Comparison of ENCODE assay signal across 13 cellular contexts in genomic region chr1:26704629-26705028, GRCh38. TPM values are rescaled to one million over a fixed set of nuclear protein-coding genes. Genes with fewer than 3 reads are reported as not detected.
A peak's percentile ranks its signal among the peaks of the same experiment; 100 is the strongest.
DNase-seq lines count a peak whose midpoint lies in the region; ATAC-seq, FAIRE-seq and TF ChIP-seq lines count a peak whose summit lies in the region.
"Had no signal": no experiment of that assay in that cellular context is flagged by ENCODE, and none has a peak within 500 bp of the region (broad histone marks: within the 10 kb centered on the region; RNA-seq: fewer than 3 reads in every experiment).

No MANE protein-coding gene starts in this region.

- H3K27ac ChIP-seq in liver (ENCODE audit: low read depth in 1 of 2, low read length in 2 of 2) = peak overlapping the region; percentile 33 to 84
- no peak overlapping the region for H3K27ac ChIP-seq in HepG2 (ENCODE audit: extremely low read length, insufficient read depth, low read length)
- peak overlapping the region; percentile 67 for H3K27ac ChIP-seq in RWPE1
- peak overlapping the region in 3 of 4 donors; percentile 39 to 70 (median 62) for H3K27ac ChIP-seq in gastroesophageal sphincter
- H3K27ac ChIP-seq in transverse colon = peak overlapping the region; percentile 72 to 80 (median 76)
- H3K27ac ChIP-seq in gastrocnemius medialis = peak overlapping the region in 2 of 4 donors; percentile 26 to 68

- ATAC-seq in HepG2 = no peak
- peak; percentile 59 for ATAC-seq in gastroesophageal sphincter
- ATAC-seq in GM21619 (IDR thresholded peaks at IDR 0.05; ENCODE audit: unreplicated experiment) = no peak
- ATAC-seq in gastrocnemius medialis = no peak
- ATAC-seq: stimulated activated naive CD8-positive, alpha-beta T cell treated with anti-CD3 and anti-CD28 coated beads, Interleukin-15, amount 100 ng/mL, for 72 hours had no signal

- peaks cover 96% of the 10 kb centered on the region for H3K79me2 ChIP-seq in HepG2 (ENCODE audit: insufficient read depth, low read length)

- TF ChIP-seq RAD21 in liver (IDR thresholded peaks at IDR 0.05) (no peak), HepG2 (CRISPR knock-in tag; IDR thresholded peaks at IDR 0.05) (no peak)

- FAIRE-seq in HepG2 (lab: Jason Lieb, UNC) = no peak

- TF ChIP-seq POLR2A in HepG2 (IDR thresholded peaks at IDR 0.05; ENCODE audit: insufficient read depth in 1 of 2, low read depth in 2 of 2, low read length in 2 of 2) = no peak
- no peak for TF ChIP-seq POLR2A in gastroesophageal sphincter (IDR thresholded peaks at IDR 0.05)
- TF ChIP-seq POLR2A in transverse colon (IDR thresholded peaks at IDR 0.05) = no peak
- no peak for TF ChIP-seq POLR2A in gastrocnemius medialis (IDR thresholded peaks at IDR 0.05)

- CTCF ChIA-PET in HepG2 (lab: Yijun Ruan, JAX; ENCODE audit: low intra/inter-chr PET ratio, low total read pairs) = no interaction called here
- CTCF ChIA-PET in RWPE1 (lab: Yijun Ruan, JAX) = interaction anchor here (0.5 to 0.7 kb wide), 4 partner anchors 44 to 1738 kb away, joined by 3 to 5 read pairs (median 3); no protein-coding TSS in a partner anchor

- H2AFZ ChIP-seq in HepG2 (ENCODE audit: low read length) = no peak overlapping the region

- DNase-seq in HepG2 (ENCODE audit: low spot score) (no peak), RWPE1 (ENCODE audit: low spot score) (no peak), transverse colon (no peak), iPS-NIHi11 (ENCODE audit: low spot score) (no peak), gastrocnemius medialis (no peak)
- DNase-seq: activated CD4-positive, alpha-beta T cell treated with anti-CD3 and anti-CD28 coated beads for 4 hours; NCI-H1930; NCI-H526; stimulated activated naive CD8-positive, alpha-beta T cell treated with anti-CD3 and anti-CD28 coated beads, Interleukin-15, amount 100 ng/mL, for 72 hours had no signal

- H3K4me3 ChIP-seq in liver (ENCODE audit: low read depth in 1 of 3, low read length in 3 of 3) (no peak overlapping the region), HepG2 (replicated peaks in 1 of 3; ENCODE audit: insufficient read depth in 1 of 3, low read depth in 2 of 3, low read length in 3 of 3) (peak overlapping the region in 1 of 3 experiments; percentile 3; a peak in 1 of 6 replicates), gastroesophageal sphincter (no peak overlapping the region), transverse colon (no peak overlapping the region), gastrocnemius medialis (no peak overlapping the region)
- H3K4me3 ChIP-seq: lung had no signal

- TF ChIP-seq EP300 in HepG2 (IDR thresholded peaks at IDR 0.05; ENCODE audit: low read depth in 2 of 2, low read length in 2 of 2) (no peak), HepG2 (CRISPR knock-in tag; IDR thresholded peaks at IDR 0.05; ENCODE audit: borderline replicate concordance) (no peak), gastroesophageal sphincter (IDR thresholded peaks at IDR 0.05) (no peak), transverse colon (IDR thresholded peaks at IDR 0.05; ENCODE audit: low read depth) (no peak)

- 94% methylated on average over 5 of the region's 5 CpGs for WGBS in liver
- WGBS in HepG2 (ENCODE audit: low lambda C conversion rate) = 98% methylated on average over 5 of the region's 5 CpGs
- 68% methylated on average over 3 to 5 of the region's 5 CpGs for WGBS in gastroesophageal sphincter (ENCODE audit: low coverage in 1 of 2), 2 donors
- 96 to 100% methylated on average over 3 to 5 of the region's 5 CpGs for WGBS in transverse colon (ENCODE audit: low coverage in 1 of 2), 2 donors

- H3K36me3 ChIP-seq in liver (ENCODE audit: control insufficient read depth in 4 of 4, insufficient read depth in 3 of 4, low read depth in 1 of 4, low read length in 3 of 4) (peaks cover 0 to 5% (median 1%) of the 10 kb centered on the region in 4 donors), HepG2 (replicated peaks in 1 of 2; ENCODE audit: control insufficient read depth in 1 of 2, insufficient read depth in 2 of 2, low read length in 2 of 2) (peaks cover 1 to 10% of the 10 kb centered on the region in 2 experiments; a peak in 1 of 5 replicates), gastroesophageal sphincter (peaks cover 0 to 6% of the 10 kb centered on the region in 2 donors), transverse colon (no peaks in the 10 kb centered on the region), gastrocnemius medialis (no peaks in the 10 kb centered on the region)

- POLR2A ChIA-PET in HepG2 (lab: Yijun Ruan, JAX) (interaction anchor here (2.5 to 6.3 kb wide), 3 partner anchors 7 to 80 kb away, joined by 13 to 44 read pairs (median 20); no protein-coding TSS in a partner anchor), RWPE1 (lab: Yijun Ruan, JAX; ENCODE audit: low non-redundant PET) (interaction anchor here (0.7 kb wide), 1 partner anchor 153 kb away, joined by 5 read pairs; no protein-coding TSS in a partner anchor)

- H3K9me3 ChIP-seq in liver (ENCODE audit: control insufficient read depth in 4 of 4, low read length in 3 of 4) (no peaks in the 10 kb centered on the region), HepG2 (ENCODE audit: low read length) (no peaks in the 10 kb centered on the region), gastroesophageal sphincter (no peaks in the 10 kb centered on the region), transverse colon (no peaks in the 10 kb centered on the region), gastrocnemius medialis (no peaks in the 10 kb centered on the region)

- no peaks in the 10 kb centered on the region for H3K27me3 ChIP-seq in liver (ENCODE audit: control insufficient read depth in 4 of 4, insufficient read depth in 4 of 4, low read length in 3 of 4)
- H3K27me3 ChIP-seq in HepG2 (ENCODE audit: control insufficient read depth in 1 of 2, insufficient read depth in 2 of 2, low read length in 2 of 2) = no peaks in the 10 kb centered on the region
- H3K27me3 ChIP-seq in gastroesophageal sphincter = no peaks in the 10 kb centered on the region
- no peaks in the 10 kb centered on the region for H3K27me3 ChIP-seq in transverse colon
- no peaks in the 10 kb centered on the region for H3K27me3 ChIP-seq in gastrocnemius medialis

- in situ Hi-C loops in HepG2 (cut with HindIII; ENCODE audit: extremely low pct_ligation_motif_present, low pct_unique_long_range_greater_than_20kb) (no loop called here), transverse colon (cut with MboI; ENCODE audit: low pct_ligation_motif_present in 1 of 4, low pct_unique_long_range_greater_than_20kb in 1 of 4, low sequenced_read_pairs in 3 of 4) (no loop called here), gastrocnemius medialis (cut with MboI; ENCODE audit: low sequenced_read_pairs in 4 of 4) (no loop called here)

- H3K4me1 ChIP-seq in liver (ENCODE audit: control insufficient read depth in 4 of 4, insufficient read depth in 4 of 4, low read length in 3 of 4) = peaks cover 24 to 71% (median 58%) of the 10 kb centered on the region in 4 donors
- H3K4me1 ChIP-seq in HepG2 (ENCODE audit: insufficient read depth, low read length) = peaks cover 84% of the 10 kb centered on the region
- H3K4me1 ChIP-seq in gastroesophageal sphincter = peaks cover 48 to 97% (median 61%) of the 10 kb centered on the region in 3 donors
- peaks cover 67 to 83% (median 79%) of the 10 kb centered on the region in 4 donors for H3K4me1 ChIP-seq in transverse colon
- peaks cover 81 to 92% of the 10 kb centered on the region in 2 donors for H3K4me1 ChIP-seq in gastrocnemius medialis

- intact Hi-C loops in HepG2 (cut with micrococcal nuclease; ENCODE audit: unreplicated experiment) = no loop called here
- intact Hi-C loops in transverse colon (cut with DNase I; ENCODE audit: low total_unique reads) = no loop called here
- intact Hi-C loops in gastrocnemius medialis (cut with DNase I; ENCODE audit: low total_unique reads) = no loop called here

- no TSS peak for BruUV-seq in HepG2 (replicated peaks; lab: Mats Ljungman, UMichigan)

- TF ChIP-seq CTCF in liver (IDR thresholded peaks at IDR 0.05; ENCODE audit: low read depth, low read length, missing input control) (no peak), HepG2 (CRISPR knock-in tag; IDR thresholded peaks at IDR 0.05) (no peak), RWPE1 (conservative IDR thresholded peaks at IDR 0.05; ENCODE audit: low read depth) (no peak), gastroesophageal sphincter (IDR thresholded peaks at IDR 0.05) (no peak), transverse colon (IDR thresholded peaks at IDR 0.05) (no peak), gastrocnemius medialis (IDR thresholded peaks at IDR 0.05 in 4 of 5, conservative IDR thresholded peaks at IDR 0.05 in 1 of 5) (no peak)

- H4K20me1 ChIP-seq in HepG2 (ENCODE audit: insufficient read depth, low read length) = peaks cover 41% of the 10 kb centered on the region

- H3K9ac ChIP-seq in liver (ENCODE audit: low read depth in 1 of 2, low read length in 2 of 2) (no peak overlapping the region), HepG2 (ENCODE audit: insufficient read depth, low read depth, low read length) (no peak overlapping the region)

- H3K4me2 ChIP-seq in HepG2 (ENCODE audit: low read depth, low read length) = no peak overlapping the region

RNA-seq across cellular contexts. Expression of gene ARID1A, which starts 8.8 kb away (rescaled TPM):
- total RNA-seq in liver (10 to 100 TPM; 25.6 to 31.9 TPM), HepG2 (2016; rRNA removed; fragmentation: Illumina TruSeq; extraction: Trizol) (11.9 and 18.4 TPM in 2 replicates), gastroesophageal sphincter (10 to 100 TPM; 28.2 to 64.2 (median 42.6) TPM), transverse colon (10 to 100 TPM; 43.4 to 72.0 (median 53.1) TPM), gastrocnemius medialis (10 to 100 TPM; 22.3 to 51.0 (median 35.0) TPM)
- polyA plus RNA-seq in liver (10 to 100 TPM; 12.2 to 14.8 TPM), HepG2 (2011; rRNA removed) (12.3 and 15.9 TPM in 2 replicates)
- total RNA-seq in HepG2 (2016; cell fraction: cytosol; rRNA removed; fragmentation: Illumina TruSeq; extraction: Trizol; ENCODE audit: low read depth) = 4.1 and 5.0 TPM in 2 replicates
- 10.4 and 13.8 TPM in 2 replicates for total RNA-seq in HepG2 (2016; cell fraction: insoluble cytoplasmic fraction; rRNA removed; fragmentation: Illumina TruSeq; extraction: Trizol)
- total RNA-seq in HepG2 (2016; cell fraction: membrane; rRNA removed; fragmentation: Illumina TruSeq; extraction: Trizol) = 10.6 and 11.3 TPM in 2 replicates
- 20.9 and 30.6 TPM in 2 replicates for total RNA-seq in HepG2 (2016; cell fraction: nucleus; rRNA removed; fragmentation: Illumina TruSeq; extraction: Trizol)
- polyA plus RNA-seq in HepG2 (2011; cell fraction: cytosol; rRNA removed) = 6.7 and 7.1 TPM in 2 replicates
- 34.6 and 44.4 TPM in 2 replicates for polyA plus RNA-seq in HepG2 (2011; cell fraction: nucleus; rRNA removed)
- polyA plus RNA-seq in HepG2 (2012) = 22.4 and 26.3 TPM in 2 replicates
- 0.76 and 0.82 TPM in 2 replicates for polyA plus RNA-seq in HepG2 (2016; cell fraction: cytosol; fragmentation: Illumina TruSeq; extraction: Trizol; ENCODE audit: low read depth)
- 19.7 and 29.5 TPM in 2 replicates for polyA plus RNA-seq in HepG2 (2016; cell fraction: insoluble cytoplasmic fraction; fragmentation: Illumina TruSeq; extraction: Trizol; ENCODE audit: low read depth)
- polyA plus RNA-seq in HepG2 (2016; cell fraction: membrane; fragmentation: Illumina TruSeq; extraction: Trizol; ENCODE audit: low read depth) = 1.7 and 2.3 TPM in 2 replicates
- 63.3 and 66.4 TPM in 2 replicates for polyA plus RNA-seq in HepG2 (2016; cell fraction: nucleus; fragmentation: Illumina TruSeq; extraction: Trizol; ENCODE audit: insufficient read depth, low read depth)
- 17.9 and 25.6 TPM in 2 replicates for polyA minus RNA-seq in HepG2 (2011; rRNA and poly(A)+ RNA removed; ENCODE audit: low replicate concordance)
- polyA minus RNA-seq in HepG2 (2011; cell fraction: cytosol; rRNA and poly(A)+ RNA removed) = 22.4 and 28.0 TPM in 2 replicates
- 25.2 and 31.6 TPM in 2 replicates for polyA minus RNA-seq in HepG2 (2011; cell fraction: nucleus; rRNA and poly(A)+ RNA removed)
